In genomic region chr5:142056831-142057696, GRCh38 we compare ENCODE assay signal across 20 cellular contexts. TPM values are rescaled to one million over a fixed set of nuclear protein-coding genes. Genes with fewer than 3 reads are reported as not detected.
A peak's percentile ranks its signal among the peaks of the same experiment; 100 is the strongest.
DNase-seq lines count a peak whose midpoint lies in the region; ATAC-seq and TF ChIP-seq lines count a peak whose summit lies in the region.
"Had no signal": no experiment of that assay in that cellular context is flagged by ENCODE, and none has a peak within 500 bp of the region (broad histone marks: within the 10 kb centered on the region; RNA-seq: fewer than 3 reads in every experiment).

No MANE protein-coding gene starts in this region.

- TF ChIP-seq EP300 in gastroesophageal sphincter (IDR thresholded peaks at IDR 0.05): no peak

- H3K36me3 ChIP-seq in ACC112 (ENCODE audit: insufficient read depth, low read length) (no peaks in the 10 kb centered on the region), RWPE2 (ENCODE audit: low read depth) (no peaks in the 10 kb centered on the region), gastroesophageal sphincter (no peaks in the 10 kb centered on the region)
- H3K36me3 ChIP-seq: tibial artery had no signal

- H3K4me3 ChIP-seq in ACC112 (ENCODE audit: low read depth, low read length) (no peak overlapping the region), RWPE2 (ENCODE audit: severe bottlenecking) (no peak overlapping the region), gastroesophageal sphincter (no peak overlapping the region)
- H3K4me3 ChIP-seq: lung, tibial artery had no signal

- no peaks in the 10 kb centered on the region for H3K79me2 ChIP-seq in ACC112 (ENCODE audit: control insufficient read depth, insufficient read depth, low read length, unreplicated experiment)

- peak overlapping the region; percentile 56 for H3K27ac ChIP-seq in ACC112 (ENCODE audit: low read depth, low read length)
- H3K27ac ChIP-seq in RWPE2 (ENCODE audit: poor library complexity, severe bottlenecking): peak overlapping the region; percentile 61
- H3K27ac ChIP-seq in cingulate gyrus (ENCODE audit: low read depth, low read length): peak overlapping the region; percentile 83
- H3K27ac ChIP-seq in gastroesophageal sphincter: no peak overlapping the region
- H3K27ac ChIP-seq: HL-60, tibial artery had no signal

- ATAC-seq in RWPE2 (ENCODE audit: low read depth): no peak
- ATAC-seq in gastroesophageal sphincter: no peak
- ATAC-seq: activated naive CD8-positive, alpha-beta T cell treated with anti-CD3 and anti-CD28 coated beads, Interleukin-2, amount 50 U/mL, for 24 hours; activated T-helper 17 cell treated with anti-CD3 and anti-CD28 coated beads, Interleukin-2, amount 50 U/mL, for 72 hours; naive thymus-derived CD4-positive, alpha-beta T cell had no signal

- WGBS in gastroesophageal sphincter (ENCODE audit: low coverage in 1 of 2), 2 donors: 63 to 78% methylated on average over 3 to 5 of the region's 5 CpGs

- H2AFZ ChIP-seq in ACC112 (ENCODE audit: low read length, unreplicated experiment): peak overlapping the region; percentile 17

- DNase-seq in RWPE2 (ENCODE audit: low spot score) (no peak), nucleus accumbens (lab: John Stamatoyannopoulos, UW) (peak in 42 of 56 donors; percentile 4 to 74 (median 34)), activated T-cell treated with anti-CD3 and anti-CD28 coated beads for 4 hours (no peak), GDM1 (lab: John Stamatoyannopoulos, UW) (no peak), NCI-H2171 (lab: John Stamatoyannopoulos, UW) (no peak)
- DNase-seq: activated CD4-positive, CD25-positive, alpha-beta regulatory T cell; activated CD8-positive, alpha-beta memory T cell treated with anti-CD3 and anti-CD28 coated beads for 24 hours; activated naive CD8-positive, alpha-beta T cell treated with anti-CD3 and anti-CD28 coated beads, Interleukin-2, amount 50 U/mL, for 24 hours; effector memory CD4-positive, alpha-beta T cell; immature natural killer cell; naive thymus-derived CD4-positive, alpha-beta T cell; NCI-H2029; SHP77; tibial artery had no signal

- peaks cover 51% of the 10 kb centered on the region for H3K4me1 ChIP-seq in ACC112 (ENCODE audit: control insufficient read depth, insufficient read depth, low read length, unreplicated experiment)
- H3K4me1 ChIP-seq in RWPE2 (ENCODE audit: insufficient read depth, poor library complexity, severe bottlenecking): peaks cover 26% of the 10 kb centered on the region
- peaks cover 0 to 8% (median 0%) of the 10 kb centered on the region in 3 donors for H3K4me1 ChIP-seq in gastroesophageal sphincter

- H3K27me3 ChIP-seq in ACC112 (ENCODE audit: insufficient read depth, low read length) (no peaks in the 10 kb centered on the region), RWPE2 (ENCODE audit: insufficient read depth, poor library complexity, severe bottlenecking) (no peaks in the 10 kb centered on the region), gastroesophageal sphincter (no peaks in the 10 kb centered on the region)
- H3K27me3 ChIP-seq: tibial artery had no signal

- TF ChIP-seq CTCF in RWPE2 (IDR thresholded peaks at IDR 0.05; ENCODE audit: poor library complexity, severe bottlenecking) (no peak), gastroesophageal sphincter (IDR thresholded peaks at IDR 0.05) (no peak)

- TF ChIP-seq POLR2A in gastroesophageal sphincter (IDR thresholded peaks at IDR 0.05): no peak

- no peaks in the 10 kb centered on the region for H3K9me3 ChIP-seq in RWPE2 (ENCODE audit: severe bottlenecking)
- no peaks in the 10 kb centered on the region for H3K9me3 ChIP-seq in gastroesophageal sphincter
- H3K9me3 ChIP-seq: tibial artery had no signal

RNA-seq across cellular contexts. Expression of gene GNPDA1, which starts 44.2 kb away (rescaled TPM):
- 10 to 100 TPM; 34.1 to 46.1 (median 36.3) TPM for total RNA-seq in gastroesophageal sphincter

RNA-seq across cellular contexts. Expression of gene NDFIP1, which starts 51.5 kb away (rescaled TPM):
- total RNA-seq in gastroesophageal sphincter: 10 to 100 TPM; 62.4 to 86.7 (median 81.6) TPM

Comparison
In these comparisons a context has a peak if more than half of its experiments do, and no peak if none do; other contexts are left out.
1. H3K27ac ChIP-seq: peak in ACC112 (single experiment), RWPE2 (single experiment) and cingulate gyrus (single experiment); none in gastroesophageal sphincter (0 of 4).
2. DNase-seq: peak in nucleus accumbens (42 of 56); none in RWPE2 (single experiment), activated T-cell treated with anti-CD3 and anti-CD28 coated beads for 4 hours (single experiment), GDM1 (single experiment) and NCI-H2171 (single experiment).